In the genomic region with DNA sequence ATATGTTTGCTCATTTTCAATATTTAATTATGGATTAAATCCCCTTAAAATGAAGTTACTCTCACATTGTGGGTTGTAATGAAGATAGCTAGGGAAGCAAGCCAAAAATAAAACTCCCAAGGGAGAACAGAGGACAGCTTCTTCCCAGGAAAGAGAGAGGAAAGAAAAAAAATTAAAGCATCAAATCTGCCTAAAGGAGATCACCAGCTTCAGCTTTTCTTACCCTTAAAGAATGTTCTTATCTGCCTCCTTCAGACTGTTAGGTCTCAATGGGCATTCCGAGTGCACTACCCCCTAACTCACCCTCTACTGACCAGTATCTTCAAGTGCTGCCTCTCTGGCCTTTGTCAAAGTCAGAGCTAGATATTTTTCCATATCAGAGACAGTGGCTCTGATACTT, we compare ENCODE assay signal across 1 cellular context.
TF ChIP-seq lines count a peak whose summit lies in the region.

No MANE protein-coding gene starts in this region.

TF ChIP-seq in WTC11, 78 proteins besides CTCF, POLR2A, EP300 and RAD21 (continued from another document):
- TF ChIP-seq, protein P1, sequence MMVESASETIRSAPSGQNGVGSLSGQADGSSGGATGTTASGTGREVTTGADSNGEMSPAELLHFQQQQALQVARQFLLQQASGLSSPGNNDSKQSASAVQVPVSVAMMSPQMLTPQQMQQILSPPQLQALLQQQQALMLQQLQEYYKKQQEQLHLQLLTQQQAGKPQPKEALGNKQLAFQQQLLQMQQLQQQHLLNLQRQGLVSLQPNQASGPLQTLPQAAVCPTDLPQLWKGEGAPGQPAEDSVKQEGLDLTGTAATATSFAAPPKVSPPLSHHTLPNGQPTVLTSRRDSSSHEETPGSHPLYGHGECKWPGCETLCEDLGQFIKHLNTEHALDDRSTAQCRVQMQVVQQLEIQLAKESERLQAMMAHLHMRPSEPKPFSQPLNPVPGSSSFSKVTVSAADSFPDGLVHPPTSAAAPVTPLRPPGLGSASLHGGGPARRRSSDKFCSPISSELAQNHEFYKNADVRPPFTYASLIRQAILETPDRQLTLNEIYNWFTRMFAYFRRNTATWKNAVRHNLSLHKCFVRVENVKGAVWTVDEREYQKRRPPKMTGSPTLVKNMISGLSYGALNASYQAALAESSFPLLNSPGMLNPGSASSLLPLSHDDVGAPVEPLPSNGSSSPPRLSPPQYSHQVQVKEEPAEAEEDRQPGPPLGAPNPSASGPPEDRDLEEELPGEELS (CRISPR knock-in tag; IDR thresholded peaks at IDR 0.05), result no peak
